27 cellular contexts compared by ENCODE assay signal in genomic region chr13:22789916-22790315, GRCh38.
"Had no signal": no experiment of that assay in that cellular context is flagged by ENCODE, and none has a peak within 500 bp of the region (broad histone marks: within the 10 kb centered on the region; RNA-seq: fewer than 3 reads in every experiment).

No MANE protein-coding gene starts in this region.

- H3K4me1 ChIP-seq: breast epithelium, foreskin keratinocyte, pancreas, psoas muscle, right atrium auricular region, spleen, suprapubic skin, uterus had no signal

- H3K27me3 Mint-ChIP-seq: activated naive CD4-positive, alpha-beta T cell treated with anti-CD3 and anti-CD28 coated beads, Interleukin-2, amount 50 U/mL, for 24 hours; central memory CD8-positive, alpha-beta T cell had no signal

- H3K4me3 ChIP-seq: breast epithelium, esophagus muscularis mucosa, pancreas, psoas muscle, right atrium auricular region, spleen, suprapubic skin, tibial nerve, uterus had no signal

- ATAC-seq: activated CD4-positive, alpha-beta T cell treated with anti-CD3 and anti-CD28 coated beads for 36 hours; activated CD8-positive, alpha-beta memory T cell treated with anti-CD3 and anti-CD28 coated beads, Interleukin-2, amount 10 ng/mL, durations not matched to agents 7 days and 5 days; activated CD8-positive, alpha-beta T cell treated with anti-CD3 and anti-CD28 coated beads, Interleukin-2, amount 10 ng/mL, durations not matched to agents 7 days and 5 days; activated naive CD8-positive, alpha-beta T cell treated with anti-CD3 and anti-CD28 coated beads, Interleukin-2, amount 50 U/mL, for 24 hours; naive thymus-derived CD4-positive, alpha-beta T cell; psoas muscle had no signal

- H3K9me3 Mint-ChIP-seq: activated naive CD4-positive, alpha-beta T cell treated with anti-CD3 and anti-CD28 coated beads, Interleukin-2, amount 50 U/mL, for 24 hours; activated naive CD8-positive, alpha-beta T cell treated with anti-CD3 and anti-CD28 coated beads, Interleukin-2, amount 50 U/mL, for 24 hours; activated T-helper 2 cell treated with anti-CD3 and anti-CD28 coated beads, Interferon-gamma antibody, Interleukin-2, Interleukin-4, amounts not matched to agents 10 μg/mL and 5 μg/mL and 100 μg/mL, durations not matched to agents 14 hours and 24 hours and 36 hours; central memory CD8-positive, alpha-beta T cell had no signal

- H3K36me3 ChIP-seq: breast epithelium, esophagus muscularis mucosa, pancreas, right atrium auricular region, spleen, suprapubic skin, tibial nerve, uterus had no signal

- H3K27me3 ChIP-seq: pancreas, right atrium auricular region, spleen, uterus had no signal

- H3K27ac ChIP-seq: breast epithelium, esophagus muscularis mucosa, foreskin keratinocyte, pancreas, psoas muscle, right atrium auricular region, spleen, suprapubic skin, tibial nerve, uterus had no signal

- H3K27ac Mint-ChIP-seq: activated CD4-positive, alpha-beta T cell treated with anti-CD3 and anti-CD28 coated beads for 36 hours; activated CD8-positive, alpha-beta memory T cell treated with anti-CD3 and anti-CD28 coated beads, Interleukin-2, amount 10 ng/mL, durations not matched to agents 7 days and 5 days; activated CD8-positive, alpha-beta T cell treated with anti-CD3 and anti-CD28 coated beads, Interleukin-2, amount 10 ng/mL, durations not matched to agents 7 days and 5 days; activated naive CD4-positive, alpha-beta T cell treated with anti-CD3 and anti-CD28 coated beads, Interleukin-2, amount 50 U/mL, for 24 hours; activated naive CD8-positive, alpha-beta T cell treated with anti-CD3 and anti-CD28 coated beads, Interleukin-2, amount 50 U/mL, for 24 hours; activated T-helper 2 cell treated with anti-CD3 and anti-CD28 coated beads, Interferon-gamma antibody, Interleukin-2, Interleukin-4, amounts not matched to agents 10 μg/mL and 5 μg/mL and 100 μg/mL, durations not matched to agents 14 hours and 24 hours and 36 hours; naive thymus-derived CD4-positive, alpha-beta T cell had no signal

- DNase-seq: activated CD4-positive, alpha-beta T cell treated with anti-CD3 and anti-CD28 coated beads for 36 hours; activated CD4-positive, CD25-positive, alpha-beta regulatory T cell; activated CD8-positive, alpha-beta memory T cell treated with anti-CD3 and anti-CD28 coated beads, Interleukin-2, amount 10 ng/mL, durations not matched to agents 7 days and 5 days; activated CD8-positive, alpha-beta T cell treated with anti-CD3 and anti-CD28 coated beads, Interleukin-2, amount 10 ng/mL, durations not matched to agents 7 days and 5 days; activated naive CD8-positive, alpha-beta T cell treated with anti-CD3 and anti-CD28 coated beads, Interleukin-2, amount 50 U/mL, for 24 hours; activated T-cell treated with anti-CD3 and anti-CD28 coated beads, Interleukin-2, amount 50 U/mL, for 48 hours; amygdala; dermis blood vessel endothelial cell; effector CD4-positive, alpha-beta T cell; left cardiac atrium; mammary epithelial cell; midbrain; naive thymus-derived CD4-positive, alpha-beta T cell; pancreas; psoas muscle; spleen; stimulated activated naive CD4-positive, alpha-beta T cell; uterus had no signal

- H3K4me3 Mint-ChIP-seq: activated CD4-positive, alpha-beta T cell treated with anti-CD3 and anti-CD28 coated beads for 36 hours; activated CD8-positive, alpha-beta memory T cell treated with anti-CD3 and anti-CD28 coated beads, Interleukin-2, amount 10 ng/mL, durations not matched to agents 7 days and 5 days; activated CD8-positive, alpha-beta T cell treated with anti-CD3 and anti-CD28 coated beads, Interleukin-2, amount 10 ng/mL, durations not matched to agents 7 days and 5 days; activated naive CD4-positive, alpha-beta T cell treated with anti-CD3 and anti-CD28 coated beads, Interleukin-2, amount 50 U/mL, for 24 hours; activated naive CD8-positive, alpha-beta T cell treated with anti-CD3 and anti-CD28 coated beads, Interleukin-2, amount 50 U/mL, for 24 hours; central memory CD8-positive, alpha-beta T cell; naive thymus-derived CD4-positive, alpha-beta T cell had no signal

- H3K4me1 Mint-ChIP-seq: activated CD4-positive, alpha-beta T cell treated with anti-CD3 and anti-CD28 coated beads for 36 hours; activated CD8-positive, alpha-beta memory T cell treated with anti-CD3 and anti-CD28 coated beads, Interleukin-2, amount 10 ng/mL, durations not matched to agents 7 days and 5 days; activated naive CD4-positive, alpha-beta T cell treated with anti-CD3 and anti-CD28 coated beads, Interleukin-2, amount 50 U/mL, for 24 hours; activated naive CD8-positive, alpha-beta T cell treated with anti-CD3 and anti-CD28 coated beads, Interleukin-2, amount 50 U/mL, for 24 hours; central memory CD8-positive, alpha-beta T cell; naive thymus-derived CD4-positive, alpha-beta T cell had no signal

- H3K36me3 Mint-ChIP-seq: activated CD8-positive, alpha-beta memory T cell treated with anti-CD3 and anti-CD28 coated beads, Interleukin-2, amount 10 ng/mL, durations not matched to agents 7 days and 5 days; activated naive CD4-positive, alpha-beta T cell treated with anti-CD3 and anti-CD28 coated beads, Interleukin-2, amount 50 U/mL, for 24 hours; naive thymus-derived CD4-positive, alpha-beta T cell had no signal

- H3K9me3 ChIP-seq: breast epithelium, esophagus muscularis mucosa, pancreas, psoas muscle, right atrium auricular region, spleen, suprapubic skin, tibial nerve, uterus had no signal
